Comparison of ENCODE assay signal across 1 cellular context in the genomic region with DNA sequence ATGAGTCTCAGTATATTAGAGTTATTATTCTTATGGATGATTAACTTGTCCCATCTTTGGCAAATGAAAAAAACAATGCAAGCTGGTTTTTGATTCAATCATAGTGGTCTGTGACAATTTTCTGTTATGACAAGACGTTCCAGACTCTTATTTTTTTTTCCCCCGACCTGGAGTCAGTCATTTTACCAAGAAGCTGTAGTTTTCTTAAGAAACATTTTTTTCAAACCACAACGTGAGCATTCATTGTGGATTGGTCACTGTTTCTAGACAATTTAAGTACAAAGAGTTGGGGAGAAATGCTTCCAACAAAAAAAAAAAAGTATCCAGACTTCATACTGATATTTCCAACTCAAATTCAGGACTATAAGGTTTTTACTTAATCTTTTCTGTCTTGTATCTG.
TF ChIP-seq lines count a peak whose summit lies in the region.

No MANE protein-coding gene starts in this region.

TF ChIP-seq in WTC11, 78 proteins besides CTCF, POLR2A, EP300 and RAD21 (continued from another document):
- TF ChIP-seq, protein P1, sequence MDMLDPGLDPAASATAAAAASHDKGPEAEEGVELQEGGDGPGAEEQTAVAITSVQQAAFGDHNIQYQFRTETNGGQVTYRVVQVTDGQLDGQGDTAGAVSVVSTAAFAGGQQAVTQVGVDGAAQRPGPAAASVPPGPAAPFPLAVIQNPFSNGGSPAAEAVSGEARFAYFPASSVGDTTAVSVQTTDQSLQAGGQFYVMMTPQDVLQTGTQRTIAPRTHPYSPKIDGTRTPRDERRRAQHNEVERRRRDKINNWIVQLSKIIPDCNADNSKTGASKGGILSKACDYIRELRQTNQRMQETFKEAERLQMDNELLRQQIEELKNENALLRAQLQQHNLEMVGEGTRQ (CRISPR knock-in tag; IDR thresholded peaks at IDR 0.05) = no peak
- TF ChIP-seq GRHL2 (CRISPR knock-in tag; IDR thresholded peaks at IDR 0.05; ENCODE audit: insufficient replicate concordance, severe bottlenecking) = no peak
- no peak for TF ChIP-seq ELF4 (CRISPR knock-in tag; IDR thresholded peaks at IDR 0.05; ENCODE audit: low read depth)
- no peak for TF ChIP-seq ZNF671 (CRISPR knock-in tag; IDR thresholded peaks at IDR 0.05)
- TF ChIP-seq ETV6 (CRISPR knock-in tag; IDR thresholded peaks at IDR 0.05) = no peak
